35 cellular contexts compared by ENCODE assay signal in the genomic region with DNA sequence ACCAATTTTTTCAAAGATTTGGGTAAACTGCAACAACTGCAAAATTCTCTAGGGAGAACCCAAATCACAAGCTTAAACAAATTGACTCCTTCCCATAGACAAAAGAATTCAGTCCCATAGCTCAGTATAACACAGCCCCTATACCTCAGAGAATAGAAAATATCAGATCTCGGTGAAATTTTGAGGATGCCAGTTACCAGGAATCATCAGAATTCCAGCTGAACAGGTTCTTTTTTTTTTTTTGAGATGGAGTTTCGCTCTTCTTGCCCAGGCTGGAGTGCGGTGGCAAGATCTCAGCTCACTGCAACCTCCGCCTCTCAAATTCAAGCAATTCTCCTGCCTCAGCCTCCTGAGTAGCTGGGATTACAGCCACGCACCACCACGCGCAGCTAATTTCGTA.
"Had no signal": no experiment of that assay in that cellular context is flagged by ENCODE, and none has a peak within 500 bp of the region (broad histone marks: within the 10 kb centered on the region; RNA-seq: fewer than 3 reads in every experiment).

No MANE protein-coding gene starts in this region.

- H3K27me3 ChIP-seq: MG63 had no signal

- H3K9me3 ChIP-seq: MG63 had no signal

- H3K36me3 ChIP-seq: MG63 had no signal

- H3K4me3 ChIP-seq: MG63 had no signal

- H3K9ac ChIP-seq: KMS-11 had no signal

- DNase-seq: Karpas-422, Kasumi-1, KG1, MG63, MM.1S, MV-4-11, NCI-H1048, NCI-H1092, NCI-H1092 treated with DMSO at 0.1 percent for 48 hours, NCI-H1105 treated with DMSO at 0.1 percent for 48 hours, NCI-H1417, NCI-H1417 treated with DMSO at 0.1 percent for 48 hours, NCI-H1436, NCI-H1436 treated with DMSO at 0.1 percent for 48 hours, NCI-H146, NCI-H1694, NCI-H1694 treated with DMSO at 0.1 percent for 48 hours, NCI-H187, NCI-H187 treated with DMSO at 0.1 percent for 48 hours, NCI-H1930, NCI-H2029, NCI-H2029 treated with DMSO at 0.1 percent for 48 hours, NCI-H2081, NCI-H2081 treated with DMSO at 0.1 percent for 48 hours, NCI-H2107, NCI-H2171, NCI-H2171 treated with DMSO at 0.1 percent for 48 hours, NCI-H2227 treated with DMSO at 0.1 percent for 48 hours, NCI-H226, NCI-H345, NCI-H446, NCI-H446 treated with DMSO at 0.1 percent for 48 hours, NCI-H510A, NCI-H510A treated with DMSO at 0.1 percent for 48 hours had no signal

- H3K4me2 ChIP-seq: KMS-11 had no signal

- H3K27ac ChIP-seq: KMS-11 had no signal
